In the genomic region with DNA sequence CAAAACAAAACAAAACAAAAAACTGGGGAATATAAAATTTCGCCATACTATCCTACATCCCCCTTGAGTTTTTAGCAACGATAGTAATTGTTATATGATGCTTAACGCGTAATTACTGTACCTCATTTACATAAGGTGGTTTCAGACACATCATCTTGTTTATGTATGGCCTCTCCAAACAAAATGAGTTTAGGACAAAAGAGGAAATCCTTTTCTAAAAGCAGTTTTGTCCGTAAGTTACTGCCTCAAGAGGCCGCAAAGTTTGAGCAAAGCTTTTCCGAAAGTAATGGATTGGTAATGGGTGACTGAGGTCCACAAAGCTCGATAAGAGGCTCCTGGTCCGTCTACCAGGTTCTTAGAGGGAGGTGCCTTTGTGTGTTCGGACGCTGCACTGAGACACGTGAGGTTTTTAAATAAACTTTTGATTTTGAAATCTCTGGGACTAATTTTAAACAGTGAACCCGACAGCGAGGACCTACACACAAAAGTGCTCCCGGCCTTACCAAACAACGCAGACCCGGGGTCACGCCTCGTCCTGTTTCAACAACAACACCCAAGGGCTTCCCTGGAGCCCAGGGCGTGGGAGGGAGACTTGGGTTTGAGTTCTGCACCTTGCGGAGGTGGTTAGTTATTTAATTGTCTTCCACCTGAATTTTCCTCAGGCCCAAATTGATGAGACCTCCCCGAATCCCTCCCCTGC, we compare ENCODE assay signal across 3 cellular contexts.
TF ChIP-seq lines count a peak whose summit lies in the region.

No MANE protein-coding gene starts in this region.

TF ChIP-seq in SK-N-SH, 30 proteins besides CTCF, POLR2A, EP300 and RAD21 (continued from another document):
- TF ChIP-seq IRF3 (IDR thresholded peaks at IDR 0.05; ENCODE audit: low read depth, low read length) (no peak), TAF1 (IDR thresholded peaks at IDR 0.05; ENCODE audit: borderline replicate concordance, low read depth, low read length) (no peak), ZBTB33 (IDR thresholded peaks at IDR 0.05; ENCODE audit: borderline replicate concordance, low read depth) (no peak), EZH2phosphoT487 (IDR thresholded peaks at IDR 0.05; ENCODE audit: borderline replicate concordance, low read depth) (no peak), YY1 (IDR thresholded peaks at IDR 0.05; ENCODE audit: low read depth) (no peak), JUND (IDR thresholded peaks at IDR 0.05) (no peak), SMC3 (IDR thresholded peaks at IDR 0.05; ENCODE audit: low read depth, low read length) (no peak), CHD2 (IDR thresholded peaks at IDR 0.05; ENCODE audit: low read length, partially characterized antibody) (no peak), NFIC (IDR thresholded peaks at IDR 0.05; ENCODE audit: borderline replicate concordance) (no peak), FOSL2 (IDR thresholded peaks at IDR 0.05; ENCODE audit: borderline replicate concordance, low read depth) (no peak), MEF2A (IDR thresholded peaks at IDR 0.05; ENCODE audit: borderline replicate concordance, low read depth) (no peak), ELF1 (IDR thresholded peaks at IDR 0.05) (no peak), TCF12 (IDR thresholded peaks at IDR 0.05) (no peak), GATA2 (CRISPR knock-in tag; IDR thresholded peaks at IDR 0.05) (no peak), RCOR1 (IDR thresholded peaks at IDR 0.05; ENCODE audit: low read length) (no peak), MXI1 (IDR thresholded peaks at IDR 0.05; ENCODE audit: low read depth, low read length) (no peak)
- TF ChIP-seq, protein P1, sequence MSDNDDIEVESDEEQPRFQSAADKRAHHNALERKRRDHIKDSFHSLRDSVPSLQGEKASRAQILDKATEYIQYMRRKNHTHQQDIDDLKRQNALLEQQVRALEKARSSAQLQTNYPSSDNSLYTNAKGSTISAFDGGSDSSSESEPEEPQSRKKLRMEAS (IDR thresholded peaks at IDR 0.05; ENCODE audit: low read depth), result no peak
- TF ChIP-seq, protein P2, sequence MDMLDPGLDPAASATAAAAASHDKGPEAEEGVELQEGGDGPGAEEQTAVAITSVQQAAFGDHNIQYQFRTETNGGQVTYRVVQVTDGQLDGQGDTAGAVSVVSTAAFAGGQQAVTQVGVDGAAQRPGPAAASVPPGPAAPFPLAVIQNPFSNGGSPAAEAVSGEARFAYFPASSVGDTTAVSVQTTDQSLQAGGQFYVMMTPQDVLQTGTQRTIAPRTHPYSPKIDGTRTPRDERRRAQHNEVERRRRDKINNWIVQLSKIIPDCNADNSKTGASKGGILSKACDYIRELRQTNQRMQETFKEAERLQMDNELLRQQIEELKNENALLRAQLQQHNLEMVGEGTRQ (IDR thresholded peaks at IDR 0.05; ENCODE audit: borderline replicate concordance, low read depth, low read length), result no peak

TF ChIP-seq in SK-N-SH treated with all-trans-retinoic acid at 6 μM for 48 hours, 23 proteins besides CTCF, POLR2A, EP300 and RAD21 (continued from another document):
- TF ChIP-seq POU6F1 (CRISPR knock-in tag; IDR thresholded peaks at IDR 0.05; ENCODE audit: borderline replicate concordance, low read depth), result no peak
- TF ChIP-seq, protein P3, sequence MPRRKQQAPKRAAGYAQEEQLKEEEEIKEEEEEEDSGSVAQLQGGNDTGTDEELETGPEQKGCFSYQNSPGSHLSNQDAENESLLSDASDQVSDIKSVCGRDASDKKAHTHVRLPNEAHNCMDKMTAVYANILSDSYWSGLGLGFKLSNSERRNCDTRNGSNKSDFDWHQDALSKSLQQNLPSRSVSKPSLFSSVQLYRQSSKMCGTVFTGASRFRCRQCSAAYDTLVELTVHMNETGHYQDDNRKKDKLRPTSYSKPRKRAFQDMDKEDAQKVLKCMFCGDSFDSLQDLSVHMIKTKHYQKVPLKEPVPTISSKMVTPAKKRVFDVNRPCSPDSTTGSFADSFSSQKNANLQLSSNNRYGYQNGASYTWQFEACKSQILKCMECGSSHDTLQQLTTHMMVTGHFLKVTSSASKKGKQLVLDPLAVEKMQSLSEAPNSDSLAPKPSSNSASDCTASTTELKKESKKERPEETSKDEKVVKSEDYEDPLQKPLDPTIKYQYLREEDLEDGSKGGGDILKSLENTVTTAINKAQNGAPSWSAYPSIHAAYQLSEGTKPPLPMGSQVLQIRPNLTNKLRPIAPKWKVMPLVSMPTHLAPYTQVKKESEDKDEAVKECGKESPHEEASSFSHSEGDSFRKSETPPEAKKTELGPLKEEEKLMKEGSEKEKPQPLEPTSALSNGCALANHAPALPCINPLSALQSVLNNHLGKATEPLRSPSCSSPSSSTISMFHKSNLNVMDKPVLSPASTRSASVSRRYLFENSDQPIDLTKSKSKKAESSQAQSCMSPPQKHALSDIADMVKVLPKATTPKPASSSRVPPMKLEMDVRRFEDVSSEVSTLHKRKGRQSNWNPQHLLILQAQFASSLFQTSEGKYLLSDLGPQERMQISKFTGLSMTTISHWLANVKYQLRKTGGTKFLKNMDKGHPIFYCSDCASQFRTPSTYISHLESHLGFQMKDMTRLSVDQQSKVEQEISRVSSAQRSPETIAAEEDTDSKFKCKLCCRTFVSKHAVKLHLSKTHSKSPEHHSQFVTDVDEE (CRISPR knock-in tag; IDR thresholded peaks at IDR 0.05), result no peak
- TF ChIP-seq ZFP30 (CRISPR knock-in tag; IDR thresholded peaks at IDR 0.05), result no peak
TF ChIP-seq in SK-N-SH treated with all-trans-retinoic acid at 6 μM for 48 hours: peak in this region for 0.

TF ChIP-seq in neural cell, 6 proteins besides CTCF, POLR2A, EP300 and RAD21 (continued from another document):
- no peak for TF ChIP-seq REST (IDR thresholded peaks at IDR 0.05; ENCODE audit: borderline replicate concordance)
- no peak for TF ChIP-seq TAF1 (IDR thresholded peaks at IDR 0.05; ENCODE audit: low read depth)
- no peak for TF ChIP-seq EZH2 (IDR thresholded peaks at IDR 0.05; ENCODE audit: borderline replicate concordance, insufficient read depth, low read length, poor library complexity, severe bottlenecking)
- TF ChIP-seq MXI1 (conservative IDR thresholded peaks at IDR 0.05; ENCODE audit: poor library complexity, severe bottlenecking), result no peak
- TF ChIP-seq SMC3 (conservative IDR thresholded peaks at IDR 0.05; ENCODE audit: poor library complexity), result no peak
